23 cellular contexts compared by ENCODE assay signal in the genomic region with DNA sequence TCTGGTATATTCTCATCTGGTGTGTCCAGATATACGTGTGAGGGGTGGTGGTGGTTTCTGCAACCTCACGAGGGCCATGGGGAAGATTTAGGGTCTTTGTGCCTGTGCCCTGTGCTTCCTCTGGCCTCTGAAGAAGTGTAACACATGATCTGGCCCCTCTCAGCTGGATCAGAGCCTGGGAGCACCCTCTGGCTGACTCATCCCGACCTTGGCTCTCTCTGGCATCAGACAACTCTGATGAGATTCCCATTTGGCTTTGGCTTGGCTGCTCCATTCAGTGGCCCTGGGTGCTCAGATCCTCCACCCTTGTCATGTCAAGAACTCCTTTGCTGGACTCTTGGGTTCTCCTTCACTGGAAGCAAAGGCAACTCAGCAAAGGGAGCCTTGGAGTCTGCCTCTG. TPM values are rescaled to one million over a fixed set of nuclear protein-coding genes. Genes with fewer than 3 reads are reported as not detected.
"Had no signal": no experiment of that assay in that cellular context is flagged by ENCODE, and none has a peak within 500 bp of the region (broad histone marks: within the 10 kb centered on the region; RNA-seq: fewer than 3 reads in every experiment).

No MANE protein-coding gene starts in this region.

- ATAC-seq: activated CD8-positive, alpha-beta T cell treated with anti-CD3 and anti-CD28 coated beads for 36 hours; activated T-cell treated with anti-CD3 and anti-CD28 coated beads, Interleukin-2, amount 50 U/mL, for 4 hours; psoas muscle; right cardiac atrium had no signal

- H3K36me3 Mint-ChIP-seq: naive B cell, neural progenitor cell had no signal

- H3K4me2 ChIP-seq: neural progenitor cell had no signal

- H3K9me3 ChIP-seq: ascending aorta, left ventricle myocardium inferior, ovary, psoas muscle had no signal

- H3K27ac Mint-ChIP-seq: activated CD4-positive, alpha-beta T cell treated with anti-CD3 and anti-CD28 coated beads, Interleukin-2, amount 10 ng/mL, durations not matched to agents 24 days and 14 days; activated CD8-positive, alpha-beta T cell treated with anti-CD3 and anti-CD28 coated beads for 36 hours; activated naive CD4-positive, alpha-beta T cell treated with anti-CD3 and anti-CD28 coated beads for 36 hours; immature natural killer cell; naive B cell; neural progenitor cell; stimulated activated naive CD8-positive, alpha-beta T cell treated with anti-CD3 and anti-CD28 coated beads, Interleukin-15, Interleukin-2, amounts not matched to agents 100 ng/mL and 50 ng/mL, for 24 hours; type B pancreatic cell had no signal

- H3K4me3 Mint-ChIP-seq: activated CD4-positive, alpha-beta T cell treated with anti-CD3 and anti-CD28 coated beads, Interleukin-2, amount 10 ng/mL, durations not matched to agents 24 days and 14 days; activated CD8-positive, alpha-beta T cell treated with anti-CD3 and anti-CD28 coated beads for 36 hours; activated naive CD4-positive, alpha-beta T cell treated with anti-CD3 and anti-CD28 coated beads for 36 hours; activated T-cell treated with anti-CD3 and anti-CD28 coated beads, Interleukin-2, amount 50 U/mL, for 4 hours; naive B cell; neural progenitor cell; stimulated activated naive CD8-positive, alpha-beta T cell treated with anti-CD3 and anti-CD28 coated beads, Interleukin-15, Interleukin-2, amounts not matched to agents 100 ng/mL and 50 ng/mL, for 24 hours; type B pancreatic cell had no signal

- FAIRE-seq: endometrium, small intestine had no signal

- H3K4me1 Mint-ChIP-seq: naive B cell had no signal

- H3K4me3 ChIP-seq: ascending aorta, left ventricle myocardium inferior, neural progenitor cell, ovary, psoas muscle had no signal

- H3K27ac ChIP-seq: ascending aorta, left ventricle myocardium inferior, neural progenitor cell, ovary, psoas muscle had no signal

- H3K27me3 Mint-ChIP-seq: type B pancreatic cell had no signal

- H3K9me3 Mint-ChIP-seq: activated CD4-positive, alpha-beta T cell treated with anti-CD3 and anti-CD28 coated beads, Interleukin-2, amount 10 ng/mL, durations not matched to agents 24 days and 14 days; activated CD8-positive, alpha-beta T cell treated with anti-CD3 and anti-CD28 coated beads for 36 hours; activated naive CD4-positive, alpha-beta T cell treated with anti-CD3 and anti-CD28 coated beads for 36 hours; activated T-cell treated with anti-CD3 and anti-CD28 coated beads, Interleukin-2, amount 50 U/mL, for 4 hours; stimulated activated naive CD8-positive, alpha-beta T cell treated with anti-CD3 and anti-CD28 coated beads, Interleukin-15, Interleukin-2, amounts not matched to agents 100 ng/mL and 50 ng/mL, for 24 hours had no signal

- DNase-seq: activated CD4-positive, alpha-beta T cell treated with anti-CD3 and anti-CD28 coated beads, Interleukin-2, amount 10 ng/mL, durations not matched to agents 24 days and 14 days; activated CD8-positive, alpha-beta T cell treated with anti-CD3 and anti-CD28 coated beads for 36 hours; activated naive CD4-positive, alpha-beta T cell treated with anti-CD3 and anti-CD28 coated beads for 36 hours; activated T-cell treated with anti-CD3 and anti-CD28 coated beads, Interleukin-2, amount 50 U/mL, for 4 hours; cerebellar nuclear complex; cortex of kidney; erythroblast; immature natural killer cell; kidney glomerular epithelial cell; left ventricle myocardium inferior; naive B cell; ovary; psoas muscle; right cardiac atrium; small intestine; stimulated activated CD4-positive, alpha-beta T cell treated with anti-CD3 and anti-CD28 coated beads, Interleukin-15, amount 100 ng/mL, for 24 hours; stimulated activated CD4-positive, alpha-beta T cell treated with anti-CD3 and anti-CD28 coated beads, Interleukin-2, amount 100 ng/mL, for 48 hours; SW 1271 had no signal

- H3K4me1 ChIP-seq: ascending aorta, left ventricle myocardium inferior, neural progenitor cell, psoas muscle had no signal

RNA-seq across cellular contexts. Expression of gene RASSF10, which starts 45.2 kb away (rescaled TPM):
- total RNA-seq: activated CD4-positive, alpha-beta T cell treated with anti-CD3 and anti-CD28 coated beads, Interleukin-2, amount 10 ng/mL, durations not matched to agents 24 days and 14 days; activated CD8-positive, alpha-beta T cell treated with anti-CD3 and anti-CD28 coated beads for 36 hours; activated naive CD4-positive, alpha-beta T cell treated with anti-CD3 and anti-CD28 coated beads for 36 hours; activated T-cell treated with anti-CD3 and anti-CD28 coated beads, Interleukin-2, amount 50 U/mL, for 4 hours; ascending aorta had no signal
- polyA plus RNA-seq: immature natural killer cell had no signal
